Comparison of ENCODE assay signal across 17 cellular contexts in the genomic region with DNA sequence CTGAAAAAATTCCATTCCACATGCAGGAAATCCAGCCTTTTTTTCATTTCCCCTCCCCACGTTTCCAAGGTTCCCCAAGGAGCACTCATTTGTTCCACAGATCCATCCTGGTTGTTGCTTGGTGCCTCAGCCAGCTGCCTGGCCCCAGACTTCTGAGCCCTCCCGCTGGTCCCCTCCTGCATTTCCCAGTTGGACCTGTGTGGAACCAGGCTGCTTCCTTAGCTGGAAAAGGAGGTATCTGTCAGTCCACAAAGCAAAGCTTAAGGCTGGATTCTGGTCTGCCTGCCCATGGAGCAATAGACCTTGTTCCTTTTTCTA. TPM values are rescaled to one million over a fixed set of nuclear protein-coding genes. Genes with fewer than 3 reads are reported as not detected.
DNase-seq lines count a peak whose midpoint lies in the region; ATAC-seq and TF ChIP-seq lines count a peak whose summit lies in the region.
"Had no signal": no experiment of that assay in that cellular context is flagged by ENCODE, and none has a peak within 500 bp of the region (broad histone marks: within the 10 kb centered on the region; RNA-seq: fewer than 3 reads in every experiment).

No MANE protein-coding gene starts in this region.

- BruUV-seq in PC-3 (replicated peaks; lab: Mats Ljungman, UMichigan): no TSS peak

- no peak overlapping the region for H2BK5ac ChIP-seq in neuronal stem cell (ENCODE audit: low read length)

- H3K4me3 ChIP-seq in right atrium auricular region: no peak overlapping the region
- no peak overlapping the region for H3K4me3 ChIP-seq in esophagus muscularis mucosa
- no peak overlapping the region for H3K4me3 ChIP-seq in neuronal stem cell (ENCODE audit: low read length in 2 of 2)
- H3K4me3 ChIP-seq in PC-3 (ENCODE audit: low read length): no peak overlapping the region
- H3K4me3 ChIP-seq: A549, GM23248 had no signal

- H3K4me3 Mint-ChIP-seq in nephron progenitor cell: no peak overlapping the region
- H3K4me3 Mint-ChIP-seq: CD4-positive, alpha-beta memory T cell had no signal

- no peak for DNase-seq in right atrium auricular region (ENCODE audit: low spot score)
- no peak for DNase-seq in Right ventricle myocardium inferior (ENCODE audit: missing footprints)
- DNase-seq in esophagus muscularis mucosa (ENCODE audit: extremely low spot score): no peak
- DNase-seq in neuronal stem cell (ENCODE audit: low spot score): no peak
- DNase-seq in A172 (ENCODE audit: low spot score): no peak
- DNase-seq in PC-3: no peak
- DNase-seq in nephron progenitor cell: no peak
- DNase-seq: Calu3; CD4-positive, alpha-beta memory T cell; NCI-H1105; NCI-H2081 treated with DMSO at 0.1 percent for 48 hours; NCI-H446 treated with DMSO at 0.1 percent for 48 hours; NK-92 treated with Interleukin-12 subunit alpha and Interleukin-12 subunit beta, amount 100 ng/mL, for 24 hours; SIG-M5 had no signal

- CTCF ChIA-PET in PC-3 (lab: Charles Lee): no interaction called here

- no peaks in the 10 kb centered on the region for H3K9me2 ChIP-seq in PC-3 (replicated peaks; ENCODE audit: low read length)

- H3K27ac ChIP-seq in right atrium auricular region (peak overlapping the region; percentile 33 to 41), esophagus muscularis mucosa (replicated peaks in 1 of 4) (peak overlapping the region in 3 of 4 donors; percentile 6 to 20 (median 7)), neuronal stem cell (replicated peaks; ENCODE audit: low read length) (no peak overlapping the region), PC-3 (ENCODE audit: low read length) (no peak overlapping the region)
- H3K27ac ChIP-seq: A549, GM23248 had no signal

- H3K36me3 ChIP-seq in right atrium auricular region: no peaks in the 10 kb centered on the region
- H3K36me3 ChIP-seq in esophagus muscularis mucosa: no peaks in the 10 kb centered on the region
- no peaks in the 10 kb centered on the region for H3K36me3 ChIP-seq in neuronal stem cell (replicated peaks in 1 of 2; ENCODE audit: control insufficient read depth in 2 of 2, insufficient read depth in 2 of 2, low read length in 2 of 2)
- H3K36me3 ChIP-seq in PC-3 (ENCODE audit: low read depth, low read length): no peaks in the 10 kb centered on the region

- peaks cover 5% of the 10 kb centered on the region for H3K9me3 Mint-ChIP-seq in nephron progenitor cell
- H3K9me3 Mint-ChIP-seq: CD4-positive, alpha-beta memory T cell had no signal

- intact Hi-C loops in Right ventricle myocardium inferior (cut with DNase I) (no loop called here), esophagus muscularis mucosa (cut with DNase I) (no loop called here), PC-3 (cut with micrococcal nuclease) (no loop called here)

- peaks cover 5% of the 10 kb centered on the region for H3K36me3 Mint-ChIP-seq in nephron progenitor cell (ENCODE audit: low read depth)

- WGBS in esophagus muscularis mucosa: 82% methylated on average over 2 of the region's 2 CpGs
- WGBS in neuronal stem cell (ENCODE audit: extremely low coverage in 2 of 2, insufficient read length in 2 of 2, insufficient replicate concordance in 1 of 2), 2 donors: no CpG with 5 or more reads among the region's 2 CpGs

- H3K14ac ChIP-seq in neuronal stem cell (ENCODE audit: low read length): no peak overlapping the region

- H3K27me3 Mint-ChIP-seq in nephron progenitor cell (ENCODE audit: low read depth, poor library complexity): peaks cover 2% of the 10 kb centered on the region
- H3K27me3 Mint-ChIP-seq: CD4-positive, alpha-beta memory T cell had no signal

- H4K8ac ChIP-seq in neuronal stem cell (ENCODE audit: low read depth, low read length): no peak overlapping the region

- H3F3A ChIP-seq in PC-3 (ENCODE audit: low read length, unreplicated experiment): no peaks in the 10 kb centered on the region

- H3K9ac ChIP-seq in neuronal stem cell (ENCODE audit: low read depth, low read length, poor library complexity): no peak overlapping the region
- no peak overlapping the region for H3K9ac ChIP-seq in PC-3 (ENCODE audit: low read length)
- H3K9ac ChIP-seq: GM23248 had no signal

- no peaks in the 10 kb centered on the region for H3K79me1 ChIP-seq in neuronal stem cell (ENCODE audit: low read depth, low read length)

- H2AFZ ChIP-seq in neuronal stem cell (ENCODE audit: low read length) (no peak overlapping the region), PC-3 (ENCODE audit: low read length) (no peak overlapping the region)
- H2AFZ ChIP-seq: GM23248 had no signal

- H3K79me2 ChIP-seq in PC-3 (ENCODE audit: low read length): no peaks in the 10 kb centered on the region

- TF ChIP-seq POLR2A in esophagus muscularis mucosa (IDR thresholded peaks at IDR 0.05; ENCODE audit: low read depth): no peak

- H4K20me1 ChIP-seq in PC-3 (ENCODE audit: low read length): no peaks in the 10 kb centered on the region

- peak overlapping the region; percentile 20 for H3K18ac ChIP-seq in neuronal stem cell (ENCODE audit: low read length)

- H3K4me1 Mint-ChIP-seq in nephron progenitor cell: peaks cover 31% of the 10 kb centered on the region

- no peak overlapping the region for H2BK15ac ChIP-seq in neuronal stem cell (ENCODE audit: low read length)

- no peak overlapping the region for H3K4me2 ChIP-seq in neuronal stem cell (ENCODE audit: insufficient read depth, low read length, poor library complexity, severe bottlenecking)
- H3K4me2 ChIP-seq in PC-3 (ENCODE audit: low read length): no peak overlapping the region
- H3K4me2 ChIP-seq: A549 had no signal

- no peak for TF ChIP-seq EP300 in esophagus muscularis mucosa (IDR thresholded peaks at IDR 0.05)

- no peaks in the 10 kb centered on the region for H3K27me3 ChIP-seq in right atrium auricular region
- H3K27me3 ChIP-seq in esophagus muscularis mucosa: no peaks in the 10 kb centered on the region
- no peaks in the 10 kb centered on the region for H3K27me3 ChIP-seq in neuronal stem cell (ENCODE audit: control insufficient read depth in 3 of 3, insufficient read depth in 3 of 3, low read depth in 1 of 3, low read length in 3 of 3)
- no peaks in the 10 kb centered on the region for H3K27me3 ChIP-seq in PC-3 (ENCODE audit: low read length)

- no peak overlapping the region for H2AK5ac ChIP-seq in neuronal stem cell (ENCODE audit: low read depth, low read length)

- H3K27ac Mint-ChIP-seq in nephron progenitor cell: no peak overlapping the region

- no peak overlapping the region for H3K4ac ChIP-seq in neuronal stem cell (ENCODE audit: low read length)

- POLR2A ChIA-PET in PC-3 (lab: Charles Lee; ENCODE audit: unreplicated experiment): no interaction called here

- ATAC-seq in Right ventricle myocardium inferior (no peak), HG02798 (IDR thresholded peaks at IDR 0.05; ENCODE audit: poor library complexity, unreplicated experiment) (no peak), PC-3 (no peak)
- ATAC-seq: A549 had no signal

- H4K91ac ChIP-seq in neuronal stem cell (ENCODE audit: low read depth, low read length, poor library complexity): no peak overlapping the region

- H2BK120ac ChIP-seq in neuronal stem cell (ENCODE audit: low read depth, low read length): no peak overlapping the region

- H3K23ac ChIP-seq in neuronal stem cell (ENCODE audit: low read depth, low read length, poor library complexity): no peak overlapping the region

- H2BK12ac ChIP-seq in neuronal stem cell (ENCODE audit: low read length): no peak overlapping the region

- H3K9me3 ChIP-seq in right atrium auricular region (no peaks in the 10 kb centered on the region), esophagus muscularis mucosa (no peaks in the 10 kb centered on the region), neuronal stem cell (replicated peaks in 1 of 2; ENCODE audit: control insufficient read depth in 2 of 2, insufficient read depth in 1 of 2, low read depth in 1 of 2, low read length in 2 of 2) (peaks cover 0 to 10% of the 10 kb centered on the region in 2 donors), PC-3 (ENCODE audit: low read length) (no peaks in the 10 kb centered on the region)
- H3K9me3 ChIP-seq: A549 had no signal

- H3K4me1 ChIP-seq in right atrium auricular region (peaks cover 0 to 31% of the 10 kb centered on the region in 2 donors), esophagus muscularis mucosa (peaks cover 27 to 36% (median 31%) of the 10 kb centered on the region in 4 donors), neuronal stem cell (ENCODE audit: control insufficient read depth in 2 of 2, insufficient read depth in 1 of 2, low read depth in 1 of 2, low read length in 2 of 2) (peaks cover 15 to 35% of the 10 kb centered on the region in 2 donors), PC-3 (ENCODE audit: insufficient read depth, low read length) (peaks cover 15% of the 10 kb centered on the region; the same call in 1 of the 2 replicates)
- H3K4me1 ChIP-seq: A549 had no signal

- TF ChIP-seq CTCF in right atrium auricular region (IDR thresholded peaks at IDR 0.05): no peak
- TF ChIP-seq CTCF in esophagus muscularis mucosa (IDR thresholded peaks at IDR 0.05): no peak
- no peak for TF ChIP-seq CTCF in PC-3 (conservative IDR thresholded peaks at IDR 0.05; ENCODE audit: low read depth, low read length)
- TF ChIP-seq CTCF in nephron progenitor cell (IDR thresholded peaks at IDR 0.05): no peak

RNA-seq across cellular contexts. Expression of gene ANGPTL2, which starts 44.8 kb away (rescaled TPM):
- total RNA-seq in right atrium auricular region (10 to 100 TPM; 42.8 to 55.8 TPM), Right ventricle myocardium inferior (37.1 TPM), esophagus muscularis mucosa (10 to 100 TPM; 29.5 to 57.0 (median 41.3) TPM), PC-3 (2014; rRNA removed) (0.07 and 0.75 TPM in 2 replicates)
- 13.6 TPM for polyA plus RNA-seq in neuronal stem cell (2013, experiment 1 of 2)
- polyA plus RNA-seq in neuronal stem cell (2013, experiment 2 of 2): 14.2 TPM
- total RNA-seq in A172 (2014; rRNA removed; shearing (Covaris generic)): 0.17 and 0.43 TPM in 2 replicates
- total RNA-seq: Calu3; CD4-positive, alpha-beta memory T cell had no signal
- polyA plus RNA-seq: CD4-positive, alpha-beta memory T cell had no signal

Comparison
In these comparisons a context has a peak if more than half of its experiments do, and no peak if none do; other contexts are left out.
1. H3K27ac ChIP-seq: peak in right atrium auricular region (2 of 2) and esophagus muscularis mucosa (3 of 4); none in neuronal stem cell (single experiment) and PC-3 (single experiment).
2. RNA of gene ANGPTL2, which starts 44.8 kb away (total RNA-seq): 42.8 to 55.8 TPM in right atrium auricular region, 29.5 to 57.0 TPM in esophagus muscularis mucosa and 37.1 TPM in Right ventricle myocardium inferior (single experiment); 0.17 to 0.43 TPM in A172 and 0.07 to 0.75 TPM in PC-3; every median in the first group is over 10 times any median in the second.